17 cellular contexts compared by ENCODE assay signal in the genomic region with DNA sequence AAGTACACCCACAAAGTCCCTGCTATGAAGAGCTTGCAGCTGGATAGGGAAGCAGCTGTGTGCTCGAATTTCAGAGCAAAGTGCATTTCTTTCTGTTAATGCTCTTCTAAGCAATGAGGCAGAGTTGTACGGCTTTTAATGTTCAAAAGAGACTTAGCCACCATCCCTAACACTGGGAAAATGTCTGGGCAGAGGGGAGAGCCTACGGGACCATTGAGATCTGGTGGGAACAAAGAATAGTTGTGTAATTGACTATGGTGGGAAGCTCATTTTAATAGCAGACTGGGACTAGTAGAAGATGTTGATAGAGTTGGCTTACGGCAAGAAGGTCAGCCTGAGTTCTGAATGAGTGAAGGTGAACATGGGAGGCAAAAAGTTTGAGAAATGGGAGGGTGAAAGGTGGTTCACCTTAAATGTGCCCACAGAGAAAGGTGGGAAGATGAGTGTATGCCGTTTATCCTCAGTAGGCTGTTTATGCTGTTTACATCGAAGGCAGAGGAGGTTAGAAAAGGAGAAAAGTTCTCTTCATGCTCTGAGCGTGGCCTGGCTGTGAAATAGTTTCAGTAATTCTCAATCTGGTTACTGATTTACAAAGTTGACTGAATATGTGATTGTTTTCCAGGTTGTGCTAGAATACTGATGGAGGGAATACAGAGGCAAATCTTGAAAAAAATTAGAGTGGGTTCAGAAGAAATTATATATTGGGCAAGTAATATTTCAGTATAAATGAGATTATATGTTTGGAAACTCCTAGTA. TPM values are rescaled to one million over a fixed set of nuclear protein-coding genes. Genes with fewer than 3 reads are reported as not detected.
DNase-seq lines count a peak whose midpoint lies in the region; ATAC-seq, FAIRE-seq and TF ChIP-seq lines count a peak whose summit lies in the region.
"Had no signal": no experiment of that assay in that cellular context is flagged by ENCODE, and none has a peak within 500 bp of the region (broad histone marks: within the 10 kb centered on the region; RNA-seq: fewer than 3 reads in every experiment).

No MANE protein-coding gene starts in this region.

- H3K4ac ChIP-seq in mesendoderm (ENCODE audit: low read depth, low read length) = no peak overlapping the region

- H3K27ac ChIP-seq in hepatocyte (peak overlapping the region; percentile 54), mesendoderm (ENCODE audit: low read depth, low read length) (no peak overlapping the region), thyroid gland (no peak overlapping the region)
- H3K27ac ChIP-seq: foreskin keratinocyte, left lung had no signal

- H3K4me3 Mint-ChIP-seq in effector memory CD8-positive, alpha-beta T cell = no peak overlapping the region

- peaks cover 4% of the 10 kb centered on the region for H4K20me1 ChIP-seq in hepatocyte (ENCODE audit: insufficient read depth, poor library complexity, severe bottlenecking)

- no peak overlapping the region for H3K56ac ChIP-seq in mesendoderm (ENCODE audit: low read length)

- no peak overlapping the region for H2AK5ac ChIP-seq in mesendoderm (ENCODE audit: low read length)

- peak; percentile 75 for FAIRE-seq in D721Med (lab: Jason Lieb, UNC)

- H3K9me3 ChIP-seq in hepatocyte (ENCODE audit: low read depth) = no peaks in the 10 kb centered on the region
- H3K9me3 ChIP-seq in thyroid gland = no peaks in the 10 kb centered on the region
- H3K9me3 ChIP-seq: left lung had no signal

- no peak overlapping the region for H4K5ac ChIP-seq in mesendoderm (ENCODE audit: low read length)

- H3K4me1 ChIP-seq in hepatocyte (ENCODE audit: insufficient read depth) (peaks cover 16% of the 10 kb centered on the region), mesendoderm (ENCODE audit: control insufficient read depth, low read depth, low read length) (peaks cover 15% of the 10 kb centered on the region), thyroid gland (peaks cover 55 to 74% of the 10 kb centered on the region in 2 donors)

- H3K27me3 ChIP-seq in hepatocyte (no peaks in the 10 kb centered on the region), mesendoderm (ENCODE audit: insufficient read depth, low read length, poor library complexity) (no peaks in the 10 kb centered on the region), thyroid gland (no peaks in the 10 kb centered on the region)
- H3K27me3 ChIP-seq: foreskin keratinocyte, left lung had no signal

- H3K9me3 Mint-ChIP-seq in effector memory CD8-positive, alpha-beta T cell = no peaks in the 10 kb centered on the region

- no peak overlapping the region for H3K9ac ChIP-seq in mesendoderm (ENCODE audit: low read length)

- no peak overlapping the region for H3K18ac ChIP-seq in mesendoderm (ENCODE audit: low read length)

- H3K79me2 ChIP-seq in hepatocyte (peaks cover 84% of the 10 kb centered on the region), mesendoderm (ENCODE audit: control insufficient read depth, insufficient read depth, low read length) (no peaks in the 10 kb centered on the region)

- no peak for TF ChIP-seq POLR2A in thyroid gland (IDR thresholded peaks at IDR 0.05)

- TF ChIP-seq CTCF in D721Med (IDR thresholded peaks at IDR 0.05; ENCODE audit: insufficient read depth, missing control alignments) = no peak
- TF ChIP-seq CTCF in hepatocyte (IDR thresholded peaks at IDR 0.05; ENCODE audit: poor library complexity) = no peak
- TF ChIP-seq CTCF in thyroid gland (IDR thresholded peaks at IDR 0.05) = no peak

- no peaks in the 10 kb centered on the region for H3K4me1 Mint-ChIP-seq in effector memory CD8-positive, alpha-beta T cell (ENCODE audit: low read depth in 2 of 2)

- DNase-seq in D721Med (ENCODE audit: insufficient read length, low spot score) (no peak), hepatocyte (ENCODE audit: low spot score) (no peak), mesendoderm (no peak), thyroid gland (no peak)
- DNase-seq in effector memory CD8-positive, alpha-beta T cell = no peak
- DNase-seq: activated CD4-positive, CD25-positive, alpha-beta regulatory T cell; activated T-cell treated with anti-CD3 and anti-CD28 coated beads, Interleukin-2, amount 50 U/mL, for 1 hour; amniotic stem cell; foreskin keratinocyte; left lung; NCI-H1048; NCI-H748 treated with DMSO at 0.1 percent for 48 hours; stimulated activated CD4-positive, alpha-beta T cell treated with anti-CD3 and anti-CD28 coated beads, Interleukin-12 subunit alpha, Interleukin-12 subunit beta, amount 100 ng/mL, for 4 hours had no signal

- no peak overlapping the region for H2BK15ac ChIP-seq in mesendoderm (replicated peaks; ENCODE audit: low read depth)

- intact Hi-C loops in thyroid gland (cut with DNase I) = no loop called here

- no peaks in the 10 kb centered on the region for H3K27me3 Mint-ChIP-seq in effector memory CD8-positive, alpha-beta T cell

- H3K36me3 Mint-ChIP-seq in effector memory CD8-positive, alpha-beta T cell (ENCODE audit: insufficient read depth) = no peaks in the 10 kb centered on the region

- H3K23ac ChIP-seq in mesendoderm (ENCODE audit: low read length) = no peak overlapping the region

- H3K79me1 ChIP-seq in mesendoderm (ENCODE audit: low read length) = peaks cover 1% of the 10 kb centered on the region

- ATAC-seq in GM19397 (IDR thresholded peaks at IDR 0.05; ENCODE audit: unreplicated experiment) = peak; percentile 39
- peak; percentile 33 for ATAC-seq in HG03097 (IDR thresholded peaks at IDR 0.05; ENCODE audit: low FRiP score, unreplicated experiment)
- ATAC-seq in effector memory CD8-positive, alpha-beta T cell (replicated peaks) = no peak
- no peak for ATAC-seq in HG03457 (IDR thresholded peaks at IDR 0.05; ENCODE audit: unreplicated experiment)
- ATAC-seq: foreskin keratinocyte, left lung had no signal

- no peak overlapping the region for H4K8ac ChIP-seq in mesendoderm (ENCODE audit: low read depth, low read length)

- H3K4me3 ChIP-seq in hepatocyte = no peak overlapping the region
- H3K4me3 ChIP-seq in mesendoderm (ENCODE audit: low read length) = no peak overlapping the region
- no peak overlapping the region for H3K4me3 ChIP-seq in thyroid gland (replicated peaks in 1 of 3)
- H3K4me3 ChIP-seq: left lung had no signal

- H2AFZ ChIP-seq in hepatocyte = peak overlapping the region; percentile 5

- no peak overlapping the region for H2BK120ac ChIP-seq in mesendoderm (ENCODE audit: low read depth, low read length)

- peak overlapping the region; percentile 68 for H3K4me2 ChIP-seq in hepatocyte
- H3K4me2 ChIP-seq in mesendoderm (ENCODE audit: low read length) = no peak overlapping the region

- no peak overlapping the region for H2BK5ac ChIP-seq in mesendoderm (ENCODE audit: low read length)

- H3K36me3 ChIP-seq in hepatocyte (replicated peaks; ENCODE audit: insufficient read depth, low read depth) = no peaks in the 10 kb centered on the region
- H3K36me3 ChIP-seq in mesendoderm (ENCODE audit: control insufficient read depth, insufficient read depth, low read length) = no peaks in the 10 kb centered on the region
- no peaks in the 10 kb centered on the region for H3K36me3 ChIP-seq in thyroid gland
- H3K36me3 ChIP-seq: left lung had no signal

- H3K9me2 ChIP-seq in hepatocyte (replicated peaks; ENCODE audit: insufficient read depth) = no peaks in the 10 kb centered on the region

- no peak overlapping the region for H3K27ac Mint-ChIP-seq in effector memory CD8-positive, alpha-beta T cell

- WGBS in hepatocyte (ENCODE audit: low lambda C conversion rate, missing lambda C conversion rate) = 45% methylated on average over 7 of the region's 7 CpGs
- no CpG with 5 or more reads among the region's 7 CpGs for WGBS in mesendoderm (ENCODE audit: extremely low coverage, insufficient coverage, low lambda C conversion rate)
- WGBS in thyroid gland, 2 donors = 84 to 91% methylated on average over 7 of the region's 7 CpGs

RNA-seq across cellular contexts. Expression of gene UTS2B, which starts 22.9 kb away (rescaled TPM):
- total RNA-seq in hepatocyte = 0.07 TPM in 1 of 2 replicates, not detected in the other
- 0.19 and 0.29 TPM in 2 replicates for polyA plus RNA-seq in hepatocyte
- 0.04 TPM for polyA plus RNA-seq in mesendoderm (2013, experiment 1 of 2)
- not detected for polyA plus RNA-seq in mesendoderm (2013, experiment 2 of 2)
- 1 to 10 TPM in 2 of 4 donors, under 1 TPM in 1, not detected in 1; 0.27 to 2.0 (median 1.4) TPM for total RNA-seq in thyroid gland
- total RNA-seq: dermis microvascular lymphatic vessel endothelial cell had no signal

RNA-seq across cellular contexts. Expression of gene CCDC50, which starts 24.0 kb away (rescaled TPM):
- total RNA-seq in hepatocyte (49.6 and 54.6 TPM in 2 replicates), thyroid gland (100 to 1,000 TPM in 1 of 4 donors, 10 to 100 TPM in 3; 63.3 to 104 (median 91.1) TPM)
- 31.6 and 34.9 TPM in 2 replicates for polyA plus RNA-seq in hepatocyte
- 28.5 TPM for polyA plus RNA-seq in mesendoderm (2013, experiment 1 of 2)
- 29.1 TPM for polyA plus RNA-seq in mesendoderm (2013, experiment 2 of 2)

Comparison
In these comparisons a context has a peak if more than half of its experiments do, and no peak if none do; other contexts are left out.
1. ATAC-seq: peak in GM19397 (single experiment) and HG03097 (single experiment); none in effector memory CD8-positive, alpha-beta T cell (single experiment) and HG03457 (single experiment).